ENCODE assay signal across 9 cellular contexts in the genomic region with DNA sequence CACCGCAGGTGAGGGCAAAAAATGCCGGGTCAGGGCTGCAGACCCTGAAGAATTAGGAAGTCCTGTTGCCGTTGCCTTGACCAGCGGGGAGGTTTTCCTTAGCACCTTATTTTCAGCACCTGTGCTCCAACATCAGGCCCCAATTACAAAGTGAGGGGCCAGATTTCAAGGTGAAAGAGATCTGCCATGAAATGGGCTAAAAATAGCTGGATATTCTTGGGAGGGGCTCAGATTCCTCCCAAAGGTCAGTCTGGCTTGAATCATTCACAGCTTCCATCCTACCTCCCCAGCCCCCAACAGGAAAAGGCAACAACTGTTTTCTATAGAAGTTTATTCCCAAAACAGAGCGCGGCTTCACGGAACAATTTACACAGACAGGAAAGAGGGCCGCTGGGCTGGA. TPM values are rescaled to one million over a fixed set of nuclear protein-coding genes. Genes with fewer than 3 reads are reported as not detected.
A peak's percentile ranks its signal among the peaks of the same experiment; 100 is the strongest.
DNase-seq lines count a peak whose midpoint lies in the region; ATAC-seq and TF ChIP-seq lines count a peak whose summit lies in the region.
"Had no signal": no experiment of that assay in that cellular context is flagged by ENCODE, and none has a peak within 500 bp of the region (broad histone marks: within the 10 kb centered on the region; RNA-seq: fewer than 3 reads in every experiment).

No MANE protein-coding gene starts in this region.

- H3K27me3 Mint-ChIP-seq in osteocyte (ENCODE audit: unreplicated experiment) = no peaks in the 10 kb centered on the region

- no peak for ATAC-seq in HG03280 (IDR thresholded peaks at IDR 0.05; ENCODE audit: unreplicated experiment)

- H3K27ac ChIP-seq in Peyer's patch (peak overlapping the region; percentile 67 to 84 (median 74)), esophagus (ENCODE audit: low read depth in 2 of 2, low read length in 1 of 2) (peak overlapping the region in 1 of 2 donors; percentile 69)

- no peaks in the 10 kb centered on the region for H3K9me3 ChIP-seq in Peyer's patch
- no peaks in the 10 kb centered on the region for H3K9me3 ChIP-seq in esophagus (ENCODE audit: control insufficient read depth in 2 of 2, insufficient read depth in 1 of 2, low read depth in 1 of 2, low read length in 1 of 2)

- H3K4me1 ChIP-seq in Peyer's patch (peaks cover 0 to 22% (median 4%) of the 10 kb centered on the region in 4 donors), esophagus (ENCODE audit: control insufficient read depth in 2 of 2, insufficient read depth in 2 of 2, low read length in 1 of 2) (peaks cover 0 to 10% of the 10 kb centered on the region in 2 donors)

- H3K4me1 Mint-ChIP-seq in osteocyte (ENCODE audit: unreplicated experiment) = peaks cover 32% of the 10 kb centered on the region

- H3K4me3 Mint-ChIP-seq in osteocyte (ENCODE audit: unreplicated experiment) = peak overlapping the region; percentile 87

- TF ChIP-seq POLR2A in Peyer's patch (IDR thresholded peaks at IDR 0.05) = no peak

- no peaks in the 10 kb centered on the region for H3K9me3 Mint-ChIP-seq in osteocyte (ENCODE audit: unreplicated experiment)

- H3K27me3 ChIP-seq in Peyer's patch = no peaks in the 10 kb centered on the region
- no peaks in the 10 kb centered on the region for H3K27me3 ChIP-seq in esophagus (ENCODE audit: control insufficient read depth in 1 of 2, insufficient read depth in 2 of 2, low read length in 2 of 2)

- H3K27ac Mint-ChIP-seq in osteocyte (ENCODE audit: unreplicated experiment) = peak overlapping the region; percentile 90

- peaks cover 0 to 18% (median 0%) of the 10 kb centered on the region in 3 donors for H3K36me3 ChIP-seq in Peyer's patch
- peaks cover 0 to 17% of the 10 kb centered on the region in 2 donors for H3K36me3 ChIP-seq in esophagus (ENCODE audit: control insufficient read depth in 2 of 2, insufficient read depth in 2 of 2, low read length in 1 of 2)

- DNase-seq in COLO829 (ENCODE audit: low spot score) = peak; percentile 48
- no peak for DNase-seq in Peyer's patch
- DNase-seq in osteocyte (ENCODE audit: extremely low spot score, unreplicated experiment) = no peak
- DNase-seq in NCI-H1048 (lab: John Stamatoyannopoulos, UW) = no peak
- DNase-seq in HPDE6-E6E7 (ENCODE audit: extremely low spot score) = no peak
- DNase-seq in NOMO-1 treated with DMSO at 0.1 percent for 48 hours (lab: John Stamatoyannopoulos, UW; ENCODE audit: unreplicated experiment) = no peak

- TF ChIP-seq CTCF in Peyer's patch (IDR thresholded peaks at IDR 0.05) (no peak), osteocyte (IDR thresholded peaks at IDR 0.05) (no peak)

- H3K4me3 ChIP-seq in Peyer's patch = peak overlapping the region; percentile 76 to 90 (median 86)
- H3K4me3 ChIP-seq in esophagus (ENCODE audit: low read depth in 1 of 2, low read length in 2 of 2) = peak overlapping the region; percentile 63 to 83

- peaks cover 7% of the 10 kb centered on the region for H3K36me3 Mint-ChIP-seq in osteocyte (ENCODE audit: unreplicated experiment)

- WGBS in esophagus, 2 donors = 34 to 50% methylated on average over 8 of the region's 8 CpGs

RNA-seq across cellular contexts. Expression of gene SLC26A6, which starts 0.9 kb away (rescaled TPM):
- total RNA-seq in Peyer's patch = 100 to 1,000 TPM; 143 to 249 (median 194) TPM
- polyA plus RNA-seq in esophagus = 10 to 100 TPM in 1 of 2 donors, 1 to 10 TPM in 1; 6.4 to 20.8 TPM
- total RNA-seq in osteocyte = 63.8 and 66.2 TPM in 2 replicates

RNA-seq across cellular contexts. Expression of gene TMEM89, which starts 14.6 kb away (rescaled TPM):
- total RNA-seq in Peyer's patch (not detected), osteocyte (not detected in 2 replicates)
- not detected for polyA plus RNA-seq in esophagus
- total RNA-seq: myocyte had no signal

RNA-seq across cellular contexts. Expression of gene CELSR3, which starts 26.5 kb away (rescaled TPM):
- 1 to 10 TPM; 2.3 to 5.0 (median 2.9) TPM for total RNA-seq in Peyer's patch
- under 1 TPM; 0.36 to 0.77 TPM for polyA plus RNA-seq in esophagus
- total RNA-seq in osteocyte = 7.1 and 7.4 TPM in 2 replicates

RNA-seq across cellular contexts. Expression of gene UQCRC1, which starts 26.7 kb away (rescaled TPM):
- 100 to 1,000 TPM; 313 to 857 (median 761) TPM for total RNA-seq in Peyer's patch
- polyA plus RNA-seq in esophagus = 100 to 1,000 TPM; 192 to 264 TPM
- total RNA-seq in osteocyte = 201 and 202 TPM in 2 replicates

RNA-seq across cellular contexts. Expression of gene COL7A1, which starts 41.0 kb away (rescaled TPM):
- total RNA-seq in Peyer's patch = 100 to 1,000 TPM in 1 of 4 donors, 10 to 100 TPM in 2, 1 to 10 TPM in 1; 7.5 to 101 (median 21.7) TPM
- polyA plus RNA-seq in esophagus = 100 to 1,000 TPM in 1 of 2 donors, 10 to 100 TPM in 1; 60.7 to 265 TPM
- 16.6 and 18.9 TPM in 2 replicates for total RNA-seq in osteocyte
